ENCODE assay signal across 8 cellular contexts in the genomic region with DNA sequence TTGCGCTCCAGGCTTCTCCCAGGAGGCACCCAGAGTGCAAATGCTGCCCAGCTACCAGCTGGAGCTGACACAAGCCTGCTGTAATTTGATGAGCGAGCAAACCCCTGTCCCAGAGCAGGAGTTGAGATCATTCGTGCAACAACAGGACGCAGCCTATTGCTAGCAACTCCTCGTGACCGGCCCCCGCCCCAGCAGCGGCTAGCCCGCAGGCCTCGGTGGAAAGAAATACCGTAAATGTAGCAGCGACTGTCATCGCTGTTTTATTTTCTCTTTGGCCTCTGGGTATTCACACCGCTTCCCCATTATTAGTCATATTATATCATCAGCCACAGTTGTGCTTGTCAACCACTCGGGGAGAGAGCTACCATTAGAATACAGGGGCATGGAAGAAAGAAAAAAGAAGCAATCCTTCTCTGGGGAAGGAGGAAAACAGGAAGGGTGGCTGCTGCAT. TPM values are rescaled to one million over a fixed set of nuclear protein-coding genes. Genes with fewer than 3 reads are reported as not detected.
DNase-seq lines count a peak whose midpoint lies in the region; ATAC-seq and TF ChIP-seq lines count a peak whose summit lies in the region.

No MANE protein-coding gene starts in this region.

- ATAC-seq in GM18861 (IDR thresholded peaks at IDR 0.05; ENCODE audit: unreplicated experiment) (no peak), HG02610 (IDR thresholded peaks at IDR 0.05; ENCODE audit: unreplicated experiment) (no peak), HG02571 (IDR thresholded peaks at IDR 0.05; ENCODE audit: unreplicated experiment) (no peak)

- peak; percentile 9 to 22 for DNase-seq in Kasumi-1 (lab: John Stamatoyannopoulos, UW)
- DNase-seq in activated CD4-positive, alpha-beta T cell treated with anti-CD3 and anti-CD28 coated beads, Interleukin-2, amount 50 U/mL, for 48 hours = peak; percentile 5 to 25
- peak; percentile 73 for DNase-seq in fibroblast of villous mesenchyme (ENCODE audit: low read depth)
- DNase-seq in stimulated activated CD8-positive, alpha-beta memory T cell treated with anti-CD3 and anti-CD28 coated beads, Interleukin-12 subunit alpha, Interleukin-12 subunit beta, amount 100 ng/mL, for 4 hours (ENCODE audit: low read depth) = peak; percentile 9
- no peak for DNase-seq in amygdala (lab: John Stamatoyannopoulos, UW)

- H3K4me3 ChIP-seq in fibroblast of villous mesenchyme (ENCODE audit: low read depth, low read length) = no peak overlapping the region

- no peak for TF ChIP-seq CTCF in fibroblast of villous mesenchyme (IDR thresholded peaks at IDR 0.05; ENCODE audit: insufficient read depth, low read depth, low read length)

RNA-seq across cellular contexts. Expression of a gene that starts 59.2 kb away (rescaled TPM):
- total RNA-seq in fibroblast of villous mesenchyme = 113 and 190 TPM in 2 replicates

Comparison
In these comparisons a context has a peak if more than half of its experiments do, and no peak if none do; other contexts are left out.
1. DNase-seq: peak in Kasumi-1 (2 of 2), activated CD4-positive, alpha-beta T cell treated with anti-CD3 and anti-CD28 coated beads, Interleukin-2, amount 50 U/mL, for 48 hours (2 of 2), fibroblast of villous mesenchyme (single experiment) and stimulated activated CD8-positive, alpha-beta memory T cell treated with anti-CD3 and anti-CD28 coated beads, Interleukin-12 subunit alpha, Interleukin-12 subunit beta, amount 100 ng/mL, for 4 hours (single experiment); none in amygdala (0 of 56).